In genomic region chr4:125497861-125498260, GRCh38 we compare ENCODE assay signal across 26 cellular contexts.
"Had no signal": no experiment of that assay in that cellular context is flagged by ENCODE, and none has a peak within 500 bp of the region (broad histone marks: within the 10 kb centered on the region; RNA-seq: fewer than 3 reads in every experiment).

No MANE protein-coding gene starts in this region.

- H3K27ac ChIP-seq: stomach, suprapubic skin, testis, thoracic aorta, thyroid gland, tibial artery, tibial nerve, transverse colon, upper lobe of left lung, upper lobe of right lung, uterus, vagina had no signal

- H3K4me3 ChIP-seq: stomach, suprapubic skin, testis, thoracic aorta, thyroid gland, tibial artery, tibial nerve, transverse colon, upper lobe of left lung, upper lobe of right lung, uterus, vagina had no signal

- H3K27me3 ChIP-seq: stomach, suprapubic skin, testis, thyroid gland, tibial artery, tibial nerve, transverse colon, upper lobe of left lung, upper lobe of right lung, uterus, vagina had no signal

- H3K4me1 ChIP-seq: stomach, suprapubic skin, testis, thyroid gland, tibial artery, tibial nerve, transverse colon, upper lobe of left lung, upper lobe of right lung, uterus, vagina had no signal

- H3K36me3 ChIP-seq: stomach, suprapubic skin, thoracic aorta, thyroid gland, tibial artery, tibial nerve, transverse colon, upper lobe of left lung, upper lobe of right lung, uterus, vagina had no signal

- H3K9me3 ChIP-seq: stomach, suprapubic skin, testis, thoracic aorta, thyroid gland, tibial artery, tibial nerve, transverse colon, upper lobe of left lung, upper lobe of right lung, uterus, vagina had no signal

- ATAC-seq: stimulated activated effector memory CD8-positive, alpha-beta T cell treated with anti-CD3 and anti-CD28 coated beads, Interleukin-12 subunit alpha, Interleukin-12 subunit beta, amount 100 ng/mL, for 72 hours; stimulated activated memory B cell treated with anti-CD40 and anti-IgM and Interleukin-4, amounts not matched to agents 10 μg/mL and 1 μg/mL and 100 μg/mL, for 72 hours; stimulated activated naive B cell treated with anti-CD40 and anti-IgM and Interleukin-4, amounts not matched to agents 10 μg/mL and 1 μg/mL and 100 μg/mL, for 72 hours; stimulated activated naive CD8-positive, alpha-beta T cell treated with anti-CD3 and anti-CD28 coated beads, Interleukin-15, amount 100 ng/mL, for 72 hours; stimulated activated naive CD8-positive, alpha-beta T cell treated with anti-CD3 and anti-CD28 coated beads, Interleukin-15, Interleukin-2, amounts not matched to agents 100 U/mL and 50 U/mL, for 24 hours; upper lobe of right lung had no signal

- DNase-seq: stimulated activated CD4-positive, alpha-beta T cell treated with anti-CD3 and anti-CD28 coated beads, Interleukin-2, amount 100 ng/mL, for 48 hours; stimulated activated CD4-positive, alpha-beta T cell treated with anti-CD3 and anti-CD28 coated beads, Interleukin-4, amount 100 ng/mL, for 1 hour; stimulated activated CD4-positive, alpha-beta T cell treated with anti-CD3 and anti-CD28 coated beads, Interleukin-4, amount 100 ng/mL, for 24 hours; stimulated activated CD4-positive, alpha-beta T cell treated with anti-CD3 and anti-CD28 coated beads, Interleukin-4, amount 100 ng/mL, for 4 hours; stimulated activated CD8-positive, alpha-beta memory T cell treated with anti-CD3 and anti-CD28 coated beads, Interleukin-4, amount 100 ng/mL, for 48 hours; stimulated activated naive B cell treated with anti-CD40 and anti-IgM and Interleukin-4, amounts not matched to agents 10 μg/mL and 1 μg/mL and 100 μg/mL, for 72 hours; stimulated activated naive CD4-positive, alpha-beta T cell; stimulated activated naive CD4-positive, alpha-beta T cell treated with Interleukin-2 at 50 U/mL for 16 hours; stimulated activated naive CD8-positive, alpha-beta T cell treated with anti-CD3 and anti-CD28 coated beads, Interleukin-15, amount 100 ng/mL, for 72 hours; stimulated activated naive CD8-positive, alpha-beta T cell treated with anti-CD3 and anti-CD28 coated beads, Interleukin-15, Interleukin-2, amounts not matched to agents 100 U/mL and 50 U/mL, for 24 hours; stomach; substantia nigra; testis; thyroid gland; tibial artery; transverse colon; trophoblast cell; upper lobe of left lung; upper lobe of right lung; uterus had no signal
